In the genomic region with DNA sequence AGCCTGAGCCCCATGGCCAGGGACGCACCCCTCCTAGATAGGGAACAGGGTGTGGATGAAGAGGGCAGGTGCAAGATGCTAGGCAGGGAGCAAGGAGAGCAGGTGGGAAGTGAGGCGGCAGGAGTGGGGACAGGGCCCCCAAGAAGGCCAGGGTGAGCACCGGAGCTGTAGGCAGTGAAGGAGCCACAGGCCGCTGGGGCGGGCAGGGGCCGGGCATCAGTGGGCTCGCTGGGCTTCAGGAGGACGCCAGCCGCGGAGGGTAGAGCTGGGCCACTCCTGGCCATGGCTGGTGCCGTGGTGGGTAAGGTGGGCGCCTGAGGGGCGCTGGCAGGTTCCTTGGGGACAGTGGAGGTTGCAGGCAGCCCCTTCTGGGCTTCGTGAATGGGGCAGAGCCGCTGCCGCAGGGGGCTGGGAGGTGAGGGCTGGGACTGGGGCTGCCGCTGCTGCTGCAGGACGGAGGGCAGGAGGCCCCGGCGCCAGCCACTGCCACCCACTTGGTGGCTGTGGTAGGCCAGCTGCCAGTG, we compare ENCODE assay signal across 25 cellular contexts. TPM values are rescaled to one million over a fixed set of nuclear protein-coding genes. Genes with fewer than 3 reads are reported as not detected.
"Had no signal": no experiment of that assay in that cellular context is flagged by ENCODE, and none has a peak within 500 bp of the region (broad histone marks: within the 10 kb centered on the region; RNA-seq: fewer than 3 reads in every experiment).

No MANE protein-coding gene starts in this region.

- H3K4me2 ChIP-seq: KMS-11 had no signal

- H3K4me3 Mint-ChIP-seq: activated CD8-positive, alpha-beta memory T cell treated with anti-CD3 and anti-CD28 coated beads, Interleukin-2, amount 10 ng/mL, durations not matched to agents 7 days and 5 days; activated T-cell treated with anti-CD3 and anti-CD28 coated beads, Interleukin-2, amount 50 U/mL, for 24 hours; T-cell had no signal

- ATAC-seq: activated CD4-positive, CD25-positive, alpha-beta regulatory T cell treated with anti-CD3 and anti-CD28 coated beads, Interleukin-2, amount 50 U/mL, for 24 hours; activated CD8-positive, alpha-beta memory T cell treated with anti-CD3 and anti-CD28 coated beads, Interleukin-2, amount 10 ng/mL, durations not matched to agents 7 days and 5 days; activated naive CD4-positive, alpha-beta T cell treated with anti-CD3 and anti-CD28 coated beads, Interleukin-2, amount 50 U/mL, for 72 hours; Panc1; Right ventricle myocardium inferior; T-cell had no signal

- H3K4me3 ChIP-seq: SK-N-MC had no signal

- H3K27ac ChIP-seq: KMS-11, SK-N-MC, VCaP had no signal

- H3K9me3 Mint-ChIP-seq: activated naive CD4-positive, alpha-beta T cell treated with anti-CD3 and anti-CD28 coated beads, Interleukin-2, amount 50 U/mL, for 72 hours; activated T-cell treated with anti-CD3 and anti-CD28 coated beads, Interleukin-2, amount 50 U/mL, for 24 hours; T-cell had no signal

- H3K27ac Mint-ChIP-seq: activated CD8-positive, alpha-beta memory T cell treated with anti-CD3 and anti-CD28 coated beads, Interleukin-2, amount 10 ng/mL, durations not matched to agents 7 days and 5 days; activated T-cell treated with anti-CD3 and anti-CD28 coated beads, Interleukin-2, amount 50 U/mL, for 24 hours; T-cell had no signal

- H3K9ac ChIP-seq: KMS-11 had no signal

- DNase-seq: activated CD4-positive, alpha-beta T cell treated with anti-CD3 and anti-CD28 coated beads for 4 hours; activated CD4-positive, alpha-beta T cell treated with anti-CD3 and anti-CD28 coated beads, Interleukin-2, amount 50 U/mL, for 48 hours; activated CD8-positive, alpha-beta memory T cell treated with anti-CD3 and anti-CD28 coated beads, Interleukin-2, amount 10 ng/mL, durations not matched to agents 7 days and 5 days; activated effector memory CD4-positive, alpha-beta T cell treated with anti-CD3 and anti-CD28 coated beads, Interleukin-2, amount 50 U/mL, for 16 hours; activated naive CD4-positive, alpha-beta T cell treated with Interleukin-2 at 50 U/mL for 16 hours; activated T-cell treated with anti-CD3 and anti-CD28 coated beads, Interleukin-2, amount 50 U/mL, for 24 hours; NCI-H1092; NCI-H1417; NCI-H2029; NCI-H2107; NCI-H2171 treated with DMSO at 0.1 percent for 48 hours; NCI-H226; NCI-H526; NK-92 treated with Interleukin-12 subunit alpha and Interleukin-12 subunit beta, amount 100 ng/mL, for 24 hours; OCI-M1; RPMI8226; T-cell had no signal

- H3K36me3 Mint-ChIP-seq: activated CD8-positive, alpha-beta memory T cell treated with anti-CD3 and anti-CD28 coated beads, Interleukin-2, amount 10 ng/mL, durations not matched to agents 7 days and 5 days; T-cell had no signal

RNA-seq across cellular contexts. Expression of gene NKPD1, which starts 2.2 kb away (rescaled TPM):
- total RNA-seq: cardiac septum, Right ventricle myocardium inferior had no signal
